ENCODE assay signal across 9 cellular contexts in genomic region chr1:8560611-8561544, GRCh38.
DNase-seq lines count a peak whose midpoint lies in the region; ATAC-seq, FAIRE-seq and TF ChIP-seq lines count a peak whose summit lies in the region.
"Had no signal": no experiment of that assay in that cellular context is flagged by ENCODE, and none has a peak within 500 bp of the region (broad histone marks: within the 10 kb centered on the region; RNA-seq: fewer than 3 reads in every experiment).

No MANE protein-coding gene starts in this region.

- peak; percentile 20 for DNase-seq in stimulated activated CD4-positive, alpha-beta T cell treated with anti-CD3 and anti-CD28 coated beads, Interleukin-15, amount 100 ng/mL, for 24 hours
- DNase-seq in stimulated activated CD4-positive, alpha-beta T cell treated with anti-CD3 and anti-CD28 coated beads, Interleukin-12 subunit alpha, Interleukin-12 subunit beta, amount 100 ng/mL, for 4 hours, result no peak
- DNase-seq in HT-29 (ENCODE audit: low spot score), result peak; percentile 66
- DNase-seq in OCI-LY7 (ENCODE audit: low spot score), result peak; percentile 74
- DNase-seq in body of pancreas, result peak in 3 of 4 donors; percentile 42 to 51 (median 42)
- no peak for DNase-seq in posterior vena cava (ENCODE audit: low spot score)

- peaks cover 12% of the 10 kb centered on the region; the same call in 1 of the 2 replicates for H3K36me3 ChIP-seq in OCI-LY7 (ENCODE audit: insufficient read depth, low read length)
- no peaks in the 10 kb centered on the region for H3K36me3 ChIP-seq in body of pancreas (replicated peaks in 1 of 2; ENCODE audit: insufficient read depth in 1 of 2, low read depth in 2 of 2)

- peak; percentile 87 for ATAC-seq in body of pancreas

- peak overlapping the region; percentile 33 for H3K4me2 ChIP-seq in OCI-LY7 (ENCODE audit: low read length)

- H3K36me3 Mint-ChIP-seq in stimulated activated naive CD8-positive, alpha-beta T cell treated with anti-CD3 and anti-CD28 coated beads, Interleukin-15, Interleukin-2, amounts not matched to agents 100 ng/mL and 50 ng/mL, for 24 hours (ENCODE audit: low read depth), result peaks cover 13% of the 10 kb centered on the region

- H3K27ac ChIP-seq in OCI-LY7 (ENCODE audit: low read depth, low read length, poor library complexity, severe bottlenecking), result peak overlapping the region; percentile 33
- H3K27ac ChIP-seq in body of pancreas, result no peak overlapping the region

- peak; percentile 84 for FAIRE-seq in islet of Langerhans (lab: Jason Lieb, UNC)
- FAIRE-seq: endometrium had no signal

- H3K4me3 ChIP-seq in OCI-LY7 (ENCODE audit: low read depth, low read length, poor library complexity, severe bottlenecking), result no peak overlapping the region
- H3K4me3 ChIP-seq in body of pancreas, result no peak overlapping the region

- BruUV-seq in OCI-LY7 (replicated peaks; lab: Mats Ljungman, UMichigan), result no TSS peak

- peaks cover 12% of the 10 kb centered on the region; the same call in 1 of the 2 replicates for H3K79me2 ChIP-seq in OCI-LY7 (ENCODE audit: insufficient read depth, low read depth, low read length)

- TF ChIP-seq CTCF in OCI-LY7 (conservative IDR thresholded peaks at IDR 0.05; ENCODE audit: low read length) (peak; percentile 100), body of pancreas (IDR thresholded peaks at IDR 0.05) (peak; percentile 64 to 96 (median 95))

- peaks cover 43% of the 10 kb centered on the region for H3K4me1 ChIP-seq in OCI-LY7 (ENCODE audit: insufficient read depth, low read length, poor library complexity, severe bottlenecking)
- H3K4me1 ChIP-seq in body of pancreas, result peaks cover 24% of the 10 kb centered on the region

- no peaks in the 10 kb centered on the region for H3K9me3 ChIP-seq in OCI-LY7 (ENCODE audit: low read length)
- H3K9me3 ChIP-seq in body of pancreas, result no peaks in the 10 kb centered on the region

- WGBS in body of pancreas, 2 donors, result 22 to 25% methylated on average over 2 of the region's 2 CpGs

- CTCF ChIA-PET in OCI-LY7 (lab: Charles Lee; ENCODE audit: unreplicated experiment), result interaction anchor here (1.0 to 1.5 kb wide), 2 partner anchors 9 to 22 kb away, joined by 3 to 6 read pairs; no protein-coding TSS in a partner anchor

- H4K20me1 ChIP-seq in OCI-LY7 (ENCODE audit: insufficient read depth, low read length), result no peaks in the 10 kb centered on the region

- H3K9me2 ChIP-seq in OCI-LY7 (ENCODE audit: insufficient read depth, low read length), result no peaks in the 10 kb centered on the region

- H3K4me1 Mint-ChIP-seq in stimulated activated naive CD8-positive, alpha-beta T cell treated with anti-CD3 and anti-CD28 coated beads, Interleukin-15, Interleukin-2, amounts not matched to agents 100 ng/mL and 50 ng/mL, for 24 hours (ENCODE audit: low read depth), result peaks cover 35% of the 10 kb centered on the region

- no peaks in the 10 kb centered on the region for H3K27me3 Mint-ChIP-seq in stimulated activated naive CD8-positive, alpha-beta T cell treated with anti-CD3 and anti-CD28 coated beads, Interleukin-15, Interleukin-2, amounts not matched to agents 100 ng/mL and 50 ng/mL, for 24 hours

- intact Hi-C loops in OCI-LY7 (cut with micrococcal nuclease; ENCODE audit: unreplicated experiment) (loop anchor here (1.0 to 5.0 kb wide), 3 partner anchors 111 to 288 kb away; no protein-coding TSS in a partner anchor), body of pancreas (cut with DNase I) (no loop called here), posterior vena cava (cut with DNase I) (loop anchor here (5.0 to 10.0 kb wide), 3 partner anchors 106 to 164 kb away; no protein-coding TSS in a partner anchor)

- no peaks in the 10 kb centered on the region for H3K9me3 Mint-ChIP-seq in stimulated activated naive CD8-positive, alpha-beta T cell treated with anti-CD3 and anti-CD28 coated beads, Interleukin-15, Interleukin-2, amounts not matched to agents 100 ng/mL and 50 ng/mL, for 24 hours

- TF ChIP-seq POLR2A in body of pancreas (IDR thresholded peaks at IDR 0.05), result no peak

- H2AFZ ChIP-seq in OCI-LY7 (ENCODE audit: low read length), result no peak overlapping the region

- POLR2A ChIA-PET in OCI-LY7 (lab: Charles Lee), result interaction anchor here (0.6 to 2.2 kb wide), 9 partner anchors 9 to 260 kb away, joined by 3 to 11 read pairs (median 3); no protein-coding TSS in a partner anchor

- no peak overlapping the region for H3K4me3 Mint-ChIP-seq in stimulated activated naive CD8-positive, alpha-beta T cell treated with anti-CD3 and anti-CD28 coated beads, Interleukin-15, Interleukin-2, amounts not matched to agents 100 ng/mL and 50 ng/mL, for 24 hours

- H3K27ac Mint-ChIP-seq in stimulated activated naive CD8-positive, alpha-beta T cell treated with anti-CD3 and anti-CD28 coated beads, Interleukin-15, Interleukin-2, amounts not matched to agents 100 ng/mL and 50 ng/mL, for 24 hours, result peak overlapping the region; percentile 64

- no peaks in the 10 kb centered on the region for H3K27me3 ChIP-seq in body of pancreas

Comparison
In these comparisons a context has a peak if more than half of its experiments do, and no peak if none do; other contexts are left out.
1. DNase-seq: peak in stimulated activated CD4-positive, alpha-beta T cell treated with anti-CD3 and anti-CD28 coated beads, Interleukin-15, amount 100 ng/mL, for 24 hours (single experiment), HT-29 (single experiment), OCI-LY7 (single experiment) and body of pancreas (3 of 4); none in stimulated activated CD4-positive, alpha-beta T cell treated with anti-CD3 and anti-CD28 coated beads, Interleukin-12 subunit alpha, Interleukin-12 subunit beta, amount 100 ng/mL, for 4 hours (single experiment) and posterior vena cava (single experiment).